10 cellular contexts compared by ENCODE assay signal in the genomic region with DNA sequence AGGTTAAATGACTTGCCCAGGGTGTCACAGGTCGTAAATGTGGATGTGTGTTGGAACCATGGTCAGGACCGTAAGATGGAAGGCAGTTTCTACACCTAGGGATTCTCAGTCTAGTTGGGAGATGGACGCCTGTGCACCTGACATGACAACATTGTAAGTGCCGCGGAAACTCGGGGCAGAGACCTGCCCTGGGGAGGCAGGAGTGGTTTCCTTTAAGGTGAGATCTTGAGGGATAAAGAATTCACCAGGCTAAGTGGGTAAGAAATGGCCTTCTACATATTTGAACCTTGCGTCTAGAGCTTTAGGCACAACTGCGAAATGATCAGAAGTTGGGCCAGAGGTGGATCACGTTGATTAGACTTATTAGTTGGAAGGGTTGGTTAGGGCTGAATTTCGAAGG. TPM values are rescaled to one million over a fixed set of nuclear protein-coding genes. Genes with fewer than 3 reads are reported as not detected.
DNase-seq lines count a peak whose midpoint lies in the region; TF ChIP-seq lines count a peak whose summit lies in the region.
"Had no signal": no experiment of that assay in that cellular context is flagged by ENCODE, and none has a peak within 500 bp of the region (broad histone marks: within the 10 kb centered on the region; RNA-seq: fewer than 3 reads in every experiment).

No MANE protein-coding gene starts in this region.

- TF ChIP-seq CTCF in DOHH2 (IDR thresholded peaks at IDR 0.05; ENCODE audit: low read depth, low read length, poor library complexity, severe bottlenecking) (no peak), Loucy (conservative IDR thresholded peaks at IDR 0.05; ENCODE audit: low read length) (no peak), brain microvascular endothelial cell (IDR thresholded peaks at IDR 0.05; ENCODE audit: low read depth, low read length, missing control alignments) (no peak)

- H3K27ac ChIP-seq in DOHH2 (ENCODE audit: low read depth, low read length) (peak overlapping the region; percentile 56), duodenal mucosa (ENCODE audit: low read depth, low read length) (no peak overlapping the region), trophoblast cell (ENCODE audit: low read depth, low read length) (peak overlapping the region; percentile 58), brain microvascular endothelial cell (no peak overlapping the region)

- in situ Hi-C loops in brain microvascular endothelial cell (cut with HindIII; ENCODE audit: low pct_ligation_motif_present, low sequenced_read_pairs), result no loop called here

- H3K79me1 ChIP-seq in trophoblast cell (ENCODE audit: low read length), result peaks cover 17% of the 10 kb centered on the region

- H3K27me3 ChIP-seq in DOHH2 (ENCODE audit: control insufficient read depth, low read length), result peaks cover 13% of the 10 kb centered on the region
- H3K27me3 ChIP-seq in Loucy (ENCODE audit: insufficient read depth, low read length, poor library complexity, severe bottlenecking), result no peaks in the 10 kb centered on the region
- H3K27me3 ChIP-seq in duodenal mucosa (ENCODE audit: control insufficient read depth in 1 of 2, insufficient read depth in 2 of 2, low read length in 2 of 2), result no peaks in the 10 kb centered on the region
- no peaks in the 10 kb centered on the region for H3K27me3 ChIP-seq in trophoblast cell (ENCODE audit: insufficient read depth, low read length)
- H3K27me3 ChIP-seq in brain microvascular endothelial cell (replicated peaks), result no peaks in the 10 kb centered on the region

- WGBS in trophoblast cell (ENCODE audit: extremely low coverage, insufficient coverage, insufficient read length), result no CpG with 5 or more reads among the region's 10 CpGs

- peaks cover 8% of the 10 kb centered on the region; the same call in 1 of the 2 replicates for H3F3A ChIP-seq in DOHH2 (ENCODE audit: control insufficient read depth, insufficient read depth)
- H3F3A ChIP-seq in Loucy (ENCODE audit: low read depth), result no peaks in the 10 kb centered on the region

- H3K23ac ChIP-seq in trophoblast cell (ENCODE audit: low read length), result no peak overlapping the region

- no peak overlapping the region for H4K8ac ChIP-seq in trophoblast cell (ENCODE audit: low read depth, low read length)

- no peak overlapping the region for H2BK120ac ChIP-seq in trophoblast cell (ENCODE audit: insufficient read depth, low read length, poor library complexity)

- peaks cover 62% of the 10 kb centered on the region for H3K79me2 ChIP-seq in DOHH2 (ENCODE audit: control insufficient read depth, low read length)
- peaks cover 60% of the 10 kb centered on the region for H3K79me2 ChIP-seq in Loucy (ENCODE audit: insufficient read depth, low read length)
- peaks cover 7% of the 10 kb centered on the region for H3K79me2 ChIP-seq in trophoblast cell (ENCODE audit: control insufficient read depth, insufficient read depth, low read length, poor library complexity)

- H4K12ac ChIP-seq in trophoblast cell (ENCODE audit: low read depth, low read length), result no peak overlapping the region

- DNase-seq in trophoblast cell (peak; percentile 56 to 58), foreskin melanocyte (no peak), SHP77 (lab: John Stamatoyannopoulos, UW) (no peak), brain microvascular endothelial cell (no peak)
- no peak for DNase-seq in stimulated activated CD4-positive, alpha-beta T cell treated with anti-CD3 and anti-CD28 coated beads, Interleukin-2, amount 100 ng/mL, for 24 hours
- DNase-seq: mesenchymal stem cell had no signal

- H3K4me1 ChIP-seq in DOHH2 (ENCODE audit: control insufficient read depth, low read length), result peaks cover 80% of the 10 kb centered on the region
- peaks cover 59% of the 10 kb centered on the region for H3K4me1 ChIP-seq in Loucy (ENCODE audit: insufficient read depth, low read length, poor library complexity, severe bottlenecking)
- peaks cover 36 to 49% of the 10 kb centered on the region in 2 donors for H3K4me1 ChIP-seq in duodenal mucosa (ENCODE audit: control insufficient read depth in 1 of 2, insufficient read depth in 2 of 2, low read length in 2 of 2)
- peaks cover 20 to 31% of the 10 kb centered on the region in 2 experiments for H3K4me1 ChIP-seq in trophoblast cell (ENCODE audit: control insufficient read depth in 1 of 2, insufficient read depth in 2 of 2, low read length in 2 of 2)

- peaks cover 42% of the 10 kb centered on the region for H3K36me3 ChIP-seq in DOHH2 (ENCODE audit: control insufficient read depth, low read length)
- H3K36me3 ChIP-seq in Loucy (ENCODE audit: insufficient read depth, low read length), result no peaks in the 10 kb centered on the region
- H3K36me3 ChIP-seq in duodenal mucosa (ENCODE audit: control insufficient read depth in 1 of 2, insufficient read depth in 2 of 2, low read length in 2 of 2), result no peaks in the 10 kb centered on the region
- H3K36me3 ChIP-seq in trophoblast cell (ENCODE audit: control insufficient read depth in 1 of 2, insufficient read depth in 2 of 2, low read length in 2 of 2), result no peaks in the 10 kb centered on the region
- H3K36me3 ChIP-seq in brain microvascular endothelial cell (replicated peaks), result no peaks in the 10 kb centered on the region

- H3K4me3 ChIP-seq in DOHH2 (ENCODE audit: low read length), result peak overlapping the region; percentile 96
- peak overlapping the region; percentile 76 for H3K4me3 ChIP-seq in Loucy (ENCODE audit: low read length, poor library complexity, severe bottlenecking)
- H3K4me3 ChIP-seq in duodenal mucosa (ENCODE audit: low read depth in 1 of 2, low read length in 2 of 2), result peak overlapping the region; percentile 89 to 93
- no peak overlapping the region for H3K4me3 ChIP-seq in trophoblast cell (ENCODE audit: low read depth, low read length)
- H3K4me3 ChIP-seq in brain microvascular endothelial cell (ENCODE audit: low read depth, low read length), result no peak overlapping the region

- no peak overlapping the region for H3K14ac ChIP-seq in trophoblast cell (ENCODE audit: low read length)

- no peak overlapping the region for H2AFZ ChIP-seq in Loucy (ENCODE audit: low read length)
- H2AFZ ChIP-seq in trophoblast cell (ENCODE audit: insufficient read depth, low read length, poor library complexity), result no peak overlapping the region

- H3K18ac ChIP-seq in trophoblast cell (ENCODE audit: low read length), result no peak overlapping the region

- H4K91ac ChIP-seq in trophoblast cell (ENCODE audit: low read depth, low read length), result peak overlapping the region; percentile 20

- H2BK5ac ChIP-seq in trophoblast cell (ENCODE audit: low read depth, low read length, poor library complexity), result peak overlapping the region; percentile 14

- H3K9me2 ChIP-seq in DOHH2 (replicated peaks; ENCODE audit: control insufficient read depth, low read length) (no peaks in the 10 kb centered on the region), Loucy (replicated peaks; ENCODE audit: low read depth, low read length) (no peaks in the 10 kb centered on the region)

- H3K9me3 ChIP-seq in DOHH2 (ENCODE audit: control insufficient read depth, insufficient read depth, low read length) (no peaks in the 10 kb centered on the region), Loucy (ENCODE audit: insufficient read depth, low read depth, low read length) (no peaks in the 10 kb centered on the region), duodenal mucosa (ENCODE audit: control insufficient read depth in 1 of 2, low read length in 2 of 2) (no peaks in the 10 kb centered on the region), trophoblast cell (ENCODE audit: insufficient read depth, low read depth, low read length) (peaks cover 2% of the 10 kb centered on the region)

- no peak overlapping the region for H3K4ac ChIP-seq in trophoblast cell (ENCODE audit: low read depth, low read length)

- H4K20me1 ChIP-seq in DOHH2 (ENCODE audit: control insufficient read depth, insufficient read depth, low read depth, low read length) (peaks cover 12% of the 10 kb centered on the region; the same call in 1 of the 2 replicates), Loucy (ENCODE audit: insufficient read depth, low read length, poor library complexity, severe bottlenecking) (peaks cover 35% of the 10 kb centered on the region)

- H3K4me2 ChIP-seq in DOHH2 (ENCODE audit: low read length), result peak overlapping the region; percentile 75
- H3K4me2 ChIP-seq in Loucy (ENCODE audit: low read depth, low read length, poor library complexity, severe bottlenecking), result peak overlapping the region; percentile 85
- peak overlapping the region; percentile 25 for H3K4me2 ChIP-seq in trophoblast cell (ENCODE audit: low read length)

- no peak overlapping the region for H2BK12ac ChIP-seq in trophoblast cell (ENCODE audit: low read length)

- no peak overlapping the region for H2AK5ac ChIP-seq in trophoblast cell (ENCODE audit: low read length)

- H3K9ac ChIP-seq in Loucy (ENCODE audit: low read depth, low read length, poor library complexity, severe bottlenecking) (peak overlapping the region; percentile 26), duodenal mucosa (ENCODE audit: low read depth in 1 of 2, low read length in 2 of 2) (peak overlapping the region in 1 of 2 donors; percentile 58), trophoblast cell (ENCODE audit: low read length) (no peak overlapping the region)

RNA-seq across cellular contexts. Expression of a gene that starts 1.6 kb away (rescaled TPM):
- polyA plus RNA-seq in trophoblast cell (2013), result 14.2 and 15.7 TPM in 2 replicates

RNA-seq across cellular contexts. Expression of a gene that starts 48.3 kb away (rescaled TPM):
- polyA plus RNA-seq in trophoblast cell (2013), result under 0.01 TPM in 1 of 2 replicates, not detected in the other
- polyA plus RNA-seq: esophagus had no signal

Comparison
In these comparisons a context has a peak if more than half of its experiments do, and no peak if none do; other contexts are left out.
1. H3K27ac ChIP-seq: peak in DOHH2 (single experiment) and trophoblast cell (single experiment); none in duodenal mucosa (single experiment) and brain microvascular endothelial cell (single experiment).
2. H3K4me2 ChIP-seq: peak in every context shown above with its lines; median percentile 85 in Loucy; 75 in DOHH2; 25 in trophoblast cell.
3. H3K4me3 ChIP-seq: peak in DOHH2 (single experiment), Loucy (single experiment) and duodenal mucosa (2 of 2); none in trophoblast cell (single experiment) and brain microvascular endothelial cell (single experiment).
4. DNase-seq: peak in trophoblast cell (2 of 2); none in foreskin melanocyte (single experiment), stimulated activated CD4-positive, alpha-beta T cell treated with anti-CD3 and anti-CD28 coated beads, Interleukin-2, amount 100 ng/mL, for 24 hours (0 of 2), SHP77 (0 of 2) and brain microvascular endothelial cell (single experiment).